Comparison of ENCODE assay signal across 16 cellular contexts in genomic region chr7:47400001-47400400, GRCh38.
DNase-seq lines count a peak whose midpoint lies in the region; ATAC-seq and TF ChIP-seq lines count a peak whose summit lies in the region.
"Had no signal": no experiment of that assay in that cellular context is flagged by ENCODE, and none has a peak within 500 bp of the region (broad histone marks: within the 10 kb centered on the region; RNA-seq: fewer than 3 reads in every experiment).

No MANE protein-coding gene starts in this region.

- H3K4me1 ChIP-seq in Caco-2: no peaks in the 10 kb centered on the region
- peaks cover 18% of the 10 kb centered on the region for H3K4me1 ChIP-seq in SJSA1 (replicated peaks)
- H3K4me1 ChIP-seq in sigmoid colon: peaks cover 0 to 25% (median 22%) of the 10 kb centered on the region in 4 donors

- H3K27ac ChIP-seq in SJSA1: peak overlapping the region; percentile 44
- H3K27ac ChIP-seq in sigmoid colon: no peak overlapping the region
- H3K27ac ChIP-seq: BLaER1 treated with 17β-estradiol and CSF1 and Interleukin-3, amounts not matched to agents 10 nM and 100 nM had no signal

- intact Hi-C loops in Caco-2 (cut with micrococcal nuclease; ENCODE audit: unreplicated experiment): no loop called here
- intact Hi-C loops in sigmoid colon (cut with DNase I): loop anchor here (10.0 kb wide), 1 partner anchor 135 kb away; no protein-coding TSS in a partner anchor

- CTCF ChIA-PET in Caco-2 (lab: Charles Lee): no interaction called here

- no peaks in the 10 kb centered on the region for H3K27me3 Mint-ChIP-seq in Caco-2 (ENCODE audit: insufficient read depth, unreplicated experiment)
- H3K27me3 Mint-ChIP-seq in nephron progenitor cell (ENCODE audit: low read depth, poor library complexity): peaks cover 2% of the 10 kb centered on the region
- H3K27me3 Mint-ChIP-seq in naive thymus-derived CD8-positive, alpha-beta T cell: peaks cover 0 to 16% (median 4%) of the 10 kb centered on the region in 5 donors
- H3K27me3 Mint-ChIP-seq: B cell had no signal

- H3K9me3 ChIP-seq in Caco-2 (no peaks in the 10 kb centered on the region), SJSA1 (replicated peaks) (no peaks in the 10 kb centered on the region), sigmoid colon (no peaks in the 10 kb centered on the region)
- H3K9me3 ChIP-seq: BLaER1 treated with 17β-estradiol and CSF1 and Interleukin-3, amounts not matched to agents 10 nM and 100 nM had no signal

- TF ChIP-seq CTCF in Caco-2 (IDR thresholded peaks at IDR 0.05; ENCODE audit: insufficient read depth in 1 of 2, low read depth in 1 of 2, low read length in 1 of 2, severe bottlenecking in 1 of 2, unreplicated experiment in 1 of 2) (no peak), nephron progenitor cell (IDR thresholded peaks at IDR 0.05) (no peak), sigmoid colon (IDR thresholded peaks at IDR 0.05) (no peak)

- no peak for DNase-seq in Caco-2
- peak in 1 of 2 experiments; percentile 45 for DNase-seq in SJSA1 (ENCODE audit: low read depth in 1 of 2, low spot score in 2 of 2)
- no peak for DNase-seq in nephron progenitor cell
- DNase-seq in sigmoid colon: peak; percentile 6
- DNase-seq in naive thymus-derived CD8-positive, alpha-beta T cell: no peak
- no peak for DNase-seq in GM03348 (ENCODE audit: low spot score)
- DNase-seq: CD8-positive, alpha-beta T cell; DMS 273 treated with DMSO at 0.1 percent for 48 hours; HCEC 1CT; IMR-90 had no signal

- peak overlapping the region; percentile 17 for H3K27ac Mint-ChIP-seq in Caco-2 (ENCODE audit: unreplicated experiment)
- peak overlapping the region; percentile 10 for H3K27ac Mint-ChIP-seq in nephron progenitor cell
- peak overlapping the region in 1 of 10 donors; percentile 3 for H3K27ac Mint-ChIP-seq in naive thymus-derived CD8-positive, alpha-beta T cell
- H3K27ac Mint-ChIP-seq: B cell; CD8-positive, alpha-beta T cell; GM23338 had no signal

- H3K9me3 Mint-ChIP-seq in Caco-2 (ENCODE audit: unreplicated experiment) (no peaks in the 10 kb centered on the region), nephron progenitor cell (peaks cover 11% of the 10 kb centered on the region)
- peaks cover 0 to 2% (median 0%) of the 10 kb centered on the region in 9 donors for H3K9me3 Mint-ChIP-seq in naive thymus-derived CD8-positive, alpha-beta T cell
- H3K9me3 Mint-ChIP-seq: CD8-positive, alpha-beta T cell; GM23338 had no signal

- TF ChIP-seq POLR2A in sigmoid colon (IDR thresholded peaks at IDR 0.05): no peak

- 91 to 95% methylated on average over 2 of the region's 2 CpGs for WGBS in sigmoid colon, 2 donors

- H3K4me1 Mint-ChIP-seq in Caco-2 (ENCODE audit: low read depth, unreplicated experiment): peaks cover 4% of the 10 kb centered on the region
- H3K4me1 Mint-ChIP-seq in nephron progenitor cell: peaks cover 19% of the 10 kb centered on the region
- peaks cover 8 to 20% (median 13%) of the 10 kb centered on the region in 4 donors for H3K4me1 Mint-ChIP-seq in naive thymus-derived CD8-positive, alpha-beta T cell

- H3K27me3 ChIP-seq in Caco-2 (replicated peaks; ENCODE audit: control insufficient read depth, insufficient read depth, low read length): no peaks in the 10 kb centered on the region
- H3K27me3 ChIP-seq in SJSA1 (replicated peaks): no peaks in the 10 kb centered on the region
- no peaks in the 10 kb centered on the region for H3K27me3 ChIP-seq in sigmoid colon
- H3K27me3 ChIP-seq: BLaER1 treated with 17β-estradiol and CSF1 and Interleukin-3, amounts not matched to agents 10 nM and 100 nM had no signal

- no TSS peak for BruUV-seq in Caco-2 (replicated peaks; lab: Mats Ljungman, UMichigan)

- H3K4me3 ChIP-seq in Caco-2 (ENCODE audit: low read depth, low read length) (no peak overlapping the region), SJSA1 (no peak overlapping the region), sigmoid colon (no peak overlapping the region)
- H3K4me3 ChIP-seq: BLaER1 treated with 17β-estradiol and CSF1 and Interleukin-3, amounts not matched to agents 10 nM and 100 nM; GM23338; K562 had no signal

- ATAC-seq in HG02884 (IDR thresholded peaks at IDR 0.05; ENCODE audit: unreplicated experiment): no peak
- no peak for ATAC-seq in naive thymus-derived CD8-positive, alpha-beta T cell
- ATAC-seq in GM21423 (IDR thresholded peaks at IDR 0.05; ENCODE audit: unreplicated experiment): no peak
- ATAC-seq: CD8-positive, alpha-beta T cell had no signal

- H3K4me3 Mint-ChIP-seq in Caco-2 (ENCODE audit: unreplicated experiment): no peak overlapping the region
- H3K4me3 Mint-ChIP-seq in nephron progenitor cell: no peak overlapping the region
- peak overlapping the region in 1 of 10 donors; percentile 4 for H3K4me3 Mint-ChIP-seq in naive thymus-derived CD8-positive, alpha-beta T cell
- H3K4me3 Mint-ChIP-seq: B cell; CD8-positive, alpha-beta T cell; GM23338 had no signal

- POLR2A ChIA-PET in Caco-2 (lab: Charles Lee): no interaction called here
- POLR2A ChIA-PET in naive thymus-derived CD8-positive, alpha-beta T cell (lab: Charles Lee): interaction anchor here (0.7 kb wide), 1 partner anchor 272 kb away, joined by 3 read pairs; no protein-coding TSS in a partner anchor

- peaks cover 99% of the 10 kb centered on the region for H3K36me3 Mint-ChIP-seq in Caco-2 (ENCODE audit: insufficient read depth, unreplicated experiment)
- peaks cover 72% of the 10 kb centered on the region for H3K36me3 Mint-ChIP-seq in nephron progenitor cell (ENCODE audit: low read depth)
- no peaks in the 10 kb centered on the region for H3K36me3 Mint-ChIP-seq in naive thymus-derived CD8-positive, alpha-beta T cell
- H3K36me3 Mint-ChIP-seq: CD8-positive, alpha-beta T cell had no signal

- H3K36me3 ChIP-seq in Caco-2 (ENCODE audit: control insufficient read depth, insufficient read depth, low read length) (peaks cover 5% of the 10 kb centered on the region; the same call in 1 of the 2 replicates), SJSA1 (peaks cover 89% of the 10 kb centered on the region), sigmoid colon (peaks cover 0 to 17% (median 10%) of the 10 kb centered on the region in 4 donors)

- TF ChIP-seq EP300 in sigmoid colon (IDR thresholded peaks at IDR 0.05): no peak
